14 cellular contexts compared by ENCODE assay signal in genomic region chr6:147131728-147132127, GRCh38.
DNase-seq lines count a peak whose midpoint lies in the region; ATAC-seq and TF ChIP-seq lines count a peak whose summit lies in the region.
"Had no signal": no experiment of that assay in that cellular context is flagged by ENCODE, and none has a peak within 500 bp of the region (broad histone marks: within the 10 kb centered on the region; RNA-seq: fewer than 3 reads in every experiment).

No MANE protein-coding gene starts in this region.

- TF ChIP-seq POLR2A in vagina (IDR thresholded peaks at IDR 0.05) = no peak

- no peak overlapping the region for H2BK15ac ChIP-seq in mesendoderm (replicated peaks; ENCODE audit: low read depth)

- H3K4me1 ChIP-seq in GM23338 (ENCODE audit: insufficient read depth) = peaks cover 31% of the 10 kb centered on the region
- no peaks in the 10 kb centered on the region for H3K4me1 ChIP-seq in mesendoderm (ENCODE audit: control insufficient read depth, low read depth, low read length)
- no peaks in the 10 kb centered on the region for H3K4me1 ChIP-seq in vagina
- H3K4me1 ChIP-seq: spleen had no signal

- H3K9me3 Mint-ChIP-seq in GM23338 = no peaks in the 10 kb centered on the region
- H3K9me3 Mint-ChIP-seq: activated CD4-positive, alpha-beta memory T cell treated with anti-CD3 and anti-CD28 coated beads, Interleukin-2, amount 10 ng/mL, durations not matched to agents 7 days and 5 days; activated naive CD4-positive, alpha-beta T cell treated with anti-CD3 and anti-CD28 coated beads, Interleukin-2, amount 10 ng/mL, durations not matched to agents 7 days and 5 days had no signal

- no peaks in the 10 kb centered on the region for H3K27me3 Mint-ChIP-seq in GM23338 (ENCODE audit: insufficient read depth, low read depth, poor library complexity)
- H3K27me3 Mint-ChIP-seq: activated CD4-positive, alpha-beta memory T cell treated with anti-CD3 and anti-CD28 coated beads, Interleukin-2, amount 10 ng/mL, durations not matched to agents 7 days and 5 days; CD4-positive, CD25-positive, alpha-beta regulatory T cell had no signal

- H3K4me2 ChIP-seq in GM23338 = no peak overlapping the region
- H3K4me2 ChIP-seq in mesendoderm (ENCODE audit: low read length) = no peak overlapping the region

- intact Hi-C loops in vagina (cut with DNase I) = no loop called here

- no peak for TF ChIP-seq CTCF in GM23338 (conservative IDR thresholded peaks at IDR 0.05; ENCODE audit: low read depth in 2 of 2)
- no peak for TF ChIP-seq CTCF in cardiac fibroblast (IDR thresholded peaks at IDR 0.05; ENCODE audit: low read depth, low read length)
- TF ChIP-seq CTCF in vagina (IDR thresholded peaks at IDR 0.05) = no peak

- H2AK5ac ChIP-seq in mesendoderm (ENCODE audit: low read length) = no peak overlapping the region

- H3K27ac Mint-ChIP-seq in GM23338 = peak overlapping the region; percentile 62
- H3K27ac Mint-ChIP-seq: activated CD4-positive, alpha-beta memory T cell treated with anti-CD3 and anti-CD28 coated beads, Interleukin-2, amount 10 ng/mL, durations not matched to agents 7 days and 5 days; activated naive CD4-positive, alpha-beta T cell treated with anti-CD3 and anti-CD28 coated beads, Interleukin-2, amount 10 ng/mL, durations not matched to agents 7 days and 5 days; CD4-positive, CD25-positive, alpha-beta regulatory T cell had no signal

- H3K9ac ChIP-seq in mesendoderm (ENCODE audit: low read length) = no peak overlapping the region

- no peak for ATAC-seq in GM23338

- no peaks in the 10 kb centered on the region for H3K9me3 ChIP-seq in vagina
- H3K9me3 ChIP-seq: spleen had no signal

- H3K4me3 ChIP-seq in GM23338 = no peak overlapping the region
- H3K4me3 ChIP-seq in cardiac fibroblast (replicated peaks in 1 of 2; ENCODE audit: low read depth in 2 of 2, low read length in 2 of 2) = no peak overlapping the region
- H3K4me3 ChIP-seq in mesendoderm (ENCODE audit: low read length) = no peak overlapping the region
- H3K4me3 ChIP-seq in vagina = no peak overlapping the region
- H3K4me3 ChIP-seq: spleen had no signal

- no peak overlapping the region for H4K8ac ChIP-seq in mesendoderm (ENCODE audit: low read depth, low read length)

- H3K36me3 ChIP-seq in GM23338 (ENCODE audit: insufficient read depth) = no peaks in the 10 kb centered on the region
- no peaks in the 10 kb centered on the region for H3K36me3 ChIP-seq in mesendoderm (ENCODE audit: control insufficient read depth, insufficient read depth, low read length)
- H3K36me3 ChIP-seq in vagina = no peaks in the 10 kb centered on the region
- H3K36me3 ChIP-seq: spleen had no signal

- no peaks in the 10 kb centered on the region for H3K79me1 ChIP-seq in mesendoderm (ENCODE audit: low read length)

- H2BK120ac ChIP-seq in mesendoderm (ENCODE audit: low read depth, low read length) = no peak overlapping the region

- no peak overlapping the region for H3K23ac ChIP-seq in mesendoderm (ENCODE audit: low read length)

- H3K79me2 ChIP-seq in GM23338 (replicated peaks; ENCODE audit: insufficient read depth) = no peaks in the 10 kb centered on the region
- no peaks in the 10 kb centered on the region for H3K79me2 ChIP-seq in mesendoderm (ENCODE audit: control insufficient read depth, insufficient read depth, low read length)

- H3F3A ChIP-seq in GM23338 (replicated peaks; ENCODE audit: low read depth) = no peaks in the 10 kb centered on the region

- H3K36me3 Mint-ChIP-seq in GM23338 (ENCODE audit: low read depth) = no peaks in the 10 kb centered on the region
- H3K36me3 Mint-ChIP-seq: activated naive CD4-positive, alpha-beta T cell treated with anti-CD3 and anti-CD28 coated beads, Interleukin-2, amount 10 ng/mL, durations not matched to agents 7 days and 5 days; CD4-positive, CD25-positive, alpha-beta regulatory T cell had no signal

- DNase-seq in GM23338 (ENCODE audit: low spot score) (peak; percentile 30), NCI-H146 treated with DMSO at 0.1 percent for 48 hours (lab: John Stamatoyannopoulos, UW; ENCODE audit: unreplicated experiment) (peak; percentile 47), cardiac fibroblast (ENCODE audit: low read depth in 2 of 2) (peak; percentile 62), mesendoderm (peak; percentile 28), vagina (ENCODE audit: extremely low spot score in 2 of 2) (no peak), HPDE6-E6E7 (ENCODE audit: extremely low spot score) (no peak), SW 1271 (lab: John Stamatoyannopoulos, UW) (no peak)
- DNase-seq in activated naive CD4-positive, alpha-beta T cell (lab: John Stamatoyannopoulos, UW) = no peak
- DNase-seq: activated CD4-positive, alpha-beta memory T cell treated with anti-CD3 and anti-CD28 coated beads, Interleukin-2, amount 10 ng/mL, durations not matched to agents 7 days and 5 days; activated naive CD4-positive, alpha-beta T cell treated with anti-CD3 and anti-CD28 coated beads, Interleukin-2, amount 10 ng/mL, durations not matched to agents 7 days and 5 days; CD4-positive, CD25-positive, alpha-beta regulatory T cell; effector memory CD4-positive, alpha-beta T cell; spleen; T-helper 2 cell had no signal

- no peak overlapping the region for H2AFZ ChIP-seq in GM23338

- H4K5ac ChIP-seq in mesendoderm (ENCODE audit: low read length) = no peak overlapping the region

- H3K56ac ChIP-seq in mesendoderm (ENCODE audit: low read length) = no peak overlapping the region

- H3K27ac ChIP-seq in GM23338 (ENCODE audit: low read depth) (no peak overlapping the region), mesendoderm (ENCODE audit: low read depth, low read length) (no peak overlapping the region), vagina (no peak overlapping the region)
- H3K27ac ChIP-seq: spleen had no signal

- no peak overlapping the region for H3K18ac ChIP-seq in mesendoderm (ENCODE audit: low read length)

- peaks cover 29% of the 10 kb centered on the region for H3K4me1 Mint-ChIP-seq in GM23338
- H3K4me1 Mint-ChIP-seq: activated naive CD4-positive, alpha-beta T cell treated with anti-CD3 and anti-CD28 coated beads, Interleukin-2, amount 10 ng/mL, durations not matched to agents 7 days and 5 days had no signal

- H3K9me2 ChIP-seq in GM23338 (ENCODE audit: insufficient read depth) = no peaks in the 10 kb centered on the region

- H3K4ac ChIP-seq in mesendoderm (ENCODE audit: low read depth, low read length) = no peak overlapping the region

- H3K27me3 ChIP-seq in GM23338 (ENCODE audit: insufficient read depth) = no peaks in the 10 kb centered on the region
- H3K27me3 ChIP-seq in mesendoderm (ENCODE audit: insufficient read depth, low read length, poor library complexity) = no peaks in the 10 kb centered on the region
- no peaks in the 10 kb centered on the region for H3K27me3 ChIP-seq in vagina
- H3K27me3 ChIP-seq: spleen had no signal

- H2BK5ac ChIP-seq in mesendoderm (ENCODE audit: low read length) = no peak overlapping the region

- no peak overlapping the region for H3K4me3 Mint-ChIP-seq in GM23338
- H3K4me3 Mint-ChIP-seq: activated CD4-positive, alpha-beta memory T cell treated with anti-CD3 and anti-CD28 coated beads, Interleukin-2, amount 10 ng/mL, durations not matched to agents 7 days and 5 days; activated naive CD4-positive, alpha-beta T cell treated with anti-CD3 and anti-CD28 coated beads, Interleukin-2, amount 10 ng/mL, durations not matched to agents 7 days and 5 days; CD4-positive, CD25-positive, alpha-beta regulatory T cell had no signal

- H4K20me1 ChIP-seq in GM23338 (replicated peaks; ENCODE audit: insufficient read depth) = no peaks in the 10 kb centered on the region

TF ChIP-seq in GM23338, 12 proteins besides CTCF, POLR2A, EP300 and RAD21 (continues in another document):
- TF ChIP-seq NANOG (IDR thresholded peaks at IDR 0.05; ENCODE audit: borderline replicate concordance) = no peak
- no peak for TF ChIP-seq EZH2phosphoT487 (IDR thresholded peaks at IDR 0.05; ENCODE audit: unreplicated experiment)
- TF ChIP-seq STAT1 (IDR thresholded peaks at IDR 0.05; ENCODE audit: unreplicated experiment) = no peak
- no peak for TF ChIP-seq EZH2 (IDR thresholded peaks at IDR 0.05; ENCODE audit: low read depth, unreplicated experiment)

Comparison
In these comparisons a context has a peak if more than half of its experiments do, and no peak if none do; other contexts are left out.
1. DNase-seq: peak in GM23338 (single experiment), NCI-H146 treated with DMSO at 0.1 percent for 48 hours (single experiment), cardiac fibroblast (2 of 2) and mesendoderm (single experiment); none in activated naive CD4-positive, alpha-beta T cell (0 of 4), vagina (0 of 2), HPDE6-E6E7 (single experiment) and SW 1271 (0 of 2).